Comparison of ENCODE assay signal across 1 cellular context in genomic region chr1:77683142-77683835, GRCh38.
A peak's percentile ranks its signal among the peaks of the same experiment; 100 is the strongest.
TF ChIP-seq lines count a peak whose summit lies in the region.

No MANE protein-coding gene starts in this region.

TF ChIP-seq in HepG2, 621 proteins besides CTCF, POLR2A, EP300 and RAD21 (continued from another document and continues in another):
- TF ChIP-seq ZNF687 (CRISPR knock-in tag; IDR thresholded peaks at IDR 0.05): peak; percentile 92
- TF ChIP-seq CBFB (CRISPR knock-in tag; IDR thresholded peaks at IDR 0.05): peak; percentile 90
- no peak for TF ChIP-seq GTF3A (CRISPR knock-in tag; conservative IDR thresholded peaks at IDR 0.05)
- peak; percentile 51; the same call in 1 of the 2 replicates for TF ChIP-seq HCFC1 (IDR thresholded peaks at IDR 0.05; ENCODE audit: low read depth, low read length)
- TF ChIP-seq ZNF891 (CRISPR knock-in tag; IDR thresholded peaks at IDR 0.05): no peak
- TF ChIP-seq KDM3A (CRISPR knock-in tag; IDR thresholded peaks at IDR 0.05; ENCODE audit: low read depth): peak; percentile 64; the same call in 1 of the 2 replicates
- peak; percentile 14; the same call in 1 of the 2 replicates for TF ChIP-seq SIN3A (IDR thresholded peaks at IDR 0.05; ENCODE audit: borderline replicate concordance, low read depth, low read length)
- TF ChIP-seq SP5 (CRISPR knock-in tag; IDR thresholded peaks at IDR 0.05; ENCODE audit: borderline replicate concordance, low read depth): 0 out of 2 replicates have a peak, but pooled peaks have one; percentile 15
- 0 out of 2 replicates have a peak, but pooled peaks have one; percentile 47 for TF ChIP-seq MXD1 (CRISPR knock-in tag; IDR thresholded peaks at IDR 0.05)
- TF ChIP-seq PCBP2 (optimal IDR thresholded peaks at IDR 0.05; ENCODE audit: low read depth, low read length, poor library complexity, severe bottlenecking): no peak
- TF ChIP-seq ZNF180 (CRISPR knock-in tag; IDR thresholded peaks at IDR 0.05; ENCODE audit: borderline replicate concordance, low read depth): no peak
- peak; percentile 53 for TF ChIP-seq TAF1 (CRISPR knock-in tag; IDR thresholded peaks at IDR 0.05)
- TF ChIP-seq POLR2AphosphoS2 (IDR thresholded peaks at IDR 0.05; ENCODE audit: low read depth, low read length): no peak
- no peak for TF ChIP-seq ZFP36L1 (CRISPR knock-in tag; IDR thresholded peaks at IDR 0.05)
- TF ChIP-seq PHF21A (CRISPR knock-in tag; IDR thresholded peaks at IDR 0.05): 0 out of 2 replicates have a peak, but pooled peaks have one; percentile 34
- TF ChIP-seq ATRX (CRISPR knock-in tag; IDR thresholded peaks at IDR 0.05; ENCODE audit: borderline replicate concordance): no peak
- TF ChIP-seq ZSCAN29 (CRISPR knock-in tag; conservative IDR thresholded peaks at IDR 0.05): no peak
- TF ChIP-seq REPIN1 (CRISPR knock-in tag; IDR thresholded peaks at IDR 0.05; ENCODE audit: borderline replicate concordance, low read depth): no peak
- no peak for TF ChIP-seq SETDB1 (CRISPR knock-in tag; IDR thresholded peaks at IDR 0.05; ENCODE audit: borderline replicate concordance)
- TF ChIP-seq ZNF451 (CRISPR knock-in tag; IDR thresholded peaks at IDR 0.05): peak; percentile 51; the same call in 1 of the 2 replicates
- TF ChIP-seq POLR2AphosphoS5 (IDR thresholded peaks at IDR 0.05; ENCODE audit: low read depth, low read length): peak; percentile 73
- peak; percentile 44; the same call in 1 of the 2 replicates for TF ChIP-seq SP2 (CRISPR knock-in tag; IDR thresholded peaks at IDR 0.05)
- 0 out of 2 replicates have a peak, but pooled peaks have one; percentile 14 for TF ChIP-seq WIZ (CRISPR knock-in tag; IDR thresholded peaks at IDR 0.05)
- no peak for TF ChIP-seq ZNF446 (CRISPR knock-in tag; IDR thresholded peaks at IDR 0.05)
- peak; percentile 36; the same call in 1 of the 2 replicates for TF ChIP-seq ZSCAN31 (CRISPR knock-in tag; IDR thresholded peaks at IDR 0.05; ENCODE audit: low read depth)
- TF ChIP-seq ZNF34 (CRISPR knock-in tag; IDR thresholded peaks at IDR 0.05; ENCODE audit: borderline replicate concordance): no peak
- TF ChIP-seq ZNF292 (CRISPR knock-in tag; IDR thresholded peaks at IDR 0.05; ENCODE audit: borderline replicate concordance, low read depth): 0 out of 2 replicates have a peak, but pooled peaks have one; percentile 16
- TF ChIP-seq ASH2L (IDR thresholded peaks at IDR 0.05; ENCODE audit: insufficient read length, low read depth, low read length): peak; percentile 75
- TF ChIP-seq, protein P1, sequence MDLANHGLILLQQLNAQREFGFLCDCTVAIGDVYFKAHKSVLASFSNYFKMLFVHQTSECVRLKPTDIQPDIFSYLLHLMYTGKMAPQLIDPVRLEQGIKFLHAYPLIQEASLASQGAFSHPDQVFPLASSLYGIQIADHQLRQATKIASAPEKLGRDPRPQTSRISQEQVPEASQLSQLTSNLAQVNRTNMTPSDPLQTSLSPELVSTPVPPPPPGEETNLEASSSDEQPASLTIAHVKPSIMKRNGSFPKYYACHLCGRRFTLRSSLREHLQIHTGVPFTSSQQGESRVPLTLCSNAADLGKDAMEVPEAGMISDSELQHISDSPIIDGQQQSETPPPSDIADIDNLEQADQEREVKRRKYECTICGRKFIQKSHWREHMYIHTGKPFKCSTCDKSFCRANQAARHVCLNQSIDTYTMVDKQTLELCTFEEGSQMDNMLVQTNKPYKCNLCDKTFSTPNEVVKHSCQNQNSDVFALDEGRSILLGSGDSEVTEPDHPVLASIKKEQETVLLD (CRISPR knock-in tag; IDR thresholded peaks at IDR 0.05; ENCODE audit: low read depth): peak; percentile 78
- no peak for TF ChIP-seq TEAD3 (CRISPR knock-in tag; optimal IDR thresholded peaks at IDR 0.05; ENCODE audit: borderline replicate concordance)
- TF ChIP-seq SALL1 (CRISPR knock-in tag; IDR thresholded peaks at IDR 0.05): peak; percentile 68; the same call in 1 of the 2 replicates
- peak; percentile 76; the same call in 1 of the 2 replicates for TF ChIP-seq ZNF839 (CRISPR knock-in tag; IDR thresholded peaks at IDR 0.05; ENCODE audit: borderline replicate concordance)
- TF ChIP-seq ETV6 (CRISPR knock-in tag; conservative IDR thresholded peaks at IDR 0.05): peak; percentile 88
- TF ChIP-seq ZNF10 (CRISPR knock-in tag; IDR thresholded peaks at IDR 0.05; ENCODE audit: borderline replicate concordance, low read depth): no peak
- TF ChIP-seq ZNF18 (CRISPR knock-in tag; IDR thresholded peaks at IDR 0.05; ENCODE audit: insufficient replicate concordance): no peak
- TF ChIP-seq MIXL1 (CRISPR knock-in tag; IDR thresholded peaks at IDR 0.05): no peak
- TF ChIP-seq RCOR2 (CRISPR knock-in tag; IDR thresholded peaks at IDR 0.05): no peak
- no peak for TF ChIP-seq MEF2D (CRISPR knock-in tag; IDR thresholded peaks at IDR 0.05)
- TF ChIP-seq ERF (CRISPR knock-in tag; IDR thresholded peaks at IDR 0.05): peak; percentile 54; the same call in 1 of the 2 replicates
- TF ChIP-seq MIER3 (CRISPR knock-in tag; IDR thresholded peaks at IDR 0.05; ENCODE audit: borderline replicate concordance): no peak
- no peak for TF ChIP-seq CHD4 (IDR thresholded peaks at IDR 0.05; ENCODE audit: borderline replicate concordance, low read length)
- 0 out of 2 replicates have a peak, but pooled peaks have one; percentile 15 for TF ChIP-seq IKZF5 (CRISPR knock-in tag; IDR thresholded peaks at IDR 0.05)
- TF ChIP-seq, protein P2, sequence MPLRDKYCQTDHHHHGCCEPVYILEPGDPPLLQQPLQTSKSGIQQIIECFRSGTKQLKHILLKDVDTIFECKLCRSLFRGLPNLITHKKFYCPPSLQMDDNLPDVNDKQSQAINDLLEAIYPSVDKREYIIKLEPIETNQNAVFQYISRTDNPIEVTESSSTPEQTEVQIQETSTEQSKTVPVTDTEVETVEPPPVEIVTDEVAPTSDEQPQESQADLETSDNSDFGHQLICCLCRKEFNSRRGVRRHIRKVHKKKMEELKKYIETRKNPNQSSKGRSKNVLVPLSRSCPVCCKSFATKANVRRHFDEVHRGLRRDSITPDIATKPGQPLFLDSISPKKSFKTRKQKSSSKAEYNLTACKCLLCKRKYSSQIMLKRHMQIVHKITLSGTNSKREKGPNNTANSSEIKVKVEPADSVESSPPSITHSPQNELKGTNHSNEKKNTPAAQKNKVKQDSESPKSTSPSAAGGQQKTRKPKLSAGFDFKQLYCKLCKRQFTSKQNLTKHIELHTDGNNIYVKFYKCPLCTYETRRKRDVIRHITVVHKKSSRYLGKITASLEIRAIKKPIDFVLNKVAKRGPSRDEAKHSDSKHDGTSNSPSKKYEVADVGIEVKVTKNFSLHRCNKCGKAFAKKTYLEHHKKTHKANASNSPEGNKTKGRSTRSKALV (CRISPR knock-in tag; IDR thresholded peaks at IDR 0.05): no peak; the same call in 1 of the 2 replicates
- no peak for TF ChIP-seq ZNF879 (CRISPR knock-in tag; IDR thresholded peaks at IDR 0.05)
- peak; percentile 92 for TF ChIP-seq TAF15 (IDR thresholded peaks at IDR 0.05; ENCODE audit: low read depth, low read length, poor library complexity, severe bottlenecking)
- TF ChIP-seq, protein P3, sequence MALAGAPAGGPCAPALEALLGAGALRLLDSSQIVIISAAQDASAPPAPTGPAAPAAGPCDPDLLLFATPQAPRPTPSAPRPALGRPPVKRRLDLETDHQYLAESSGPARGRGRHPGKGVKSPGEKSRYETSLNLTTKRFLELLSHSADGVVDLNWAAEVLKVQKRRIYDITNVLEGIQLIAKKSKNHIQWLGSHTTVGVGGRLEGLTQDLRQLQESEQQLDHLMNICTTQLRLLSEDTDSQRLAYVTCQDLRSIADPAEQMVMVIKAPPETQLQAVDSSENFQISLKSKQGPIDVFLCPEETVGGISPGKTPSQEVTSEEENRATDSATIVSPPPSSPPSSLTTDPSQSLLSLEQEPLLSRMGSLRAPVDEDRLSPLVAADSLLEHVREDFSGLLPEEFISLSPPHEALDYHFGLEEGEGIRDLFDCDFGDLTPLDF (CRISPR knock-in tag; IDR thresholded peaks at IDR 0.05): 0 out of 2 replicates have a peak, but pooled peaks have one; percentile 23
- no peak for TF ChIP-seq NRL (CRISPR knock-in tag; IDR thresholded peaks at IDR 0.05; ENCODE audit: borderline replicate concordance)
- TF ChIP-seq ZNF761 (CRISPR knock-in tag; conservative IDR thresholded peaks at IDR 0.05): no peak
- TF ChIP-seq FOXC1 (CRISPR knock-in tag; IDR thresholded peaks at IDR 0.05; ENCODE audit: borderline replicate concordance): peak; percentile 50; the same call in 1 of the 2 replicates
- no peak for TF ChIP-seq RNF219 (CRISPR knock-in tag; IDR thresholded peaks at IDR 0.05)
- TF ChIP-seq, protein P4, sequence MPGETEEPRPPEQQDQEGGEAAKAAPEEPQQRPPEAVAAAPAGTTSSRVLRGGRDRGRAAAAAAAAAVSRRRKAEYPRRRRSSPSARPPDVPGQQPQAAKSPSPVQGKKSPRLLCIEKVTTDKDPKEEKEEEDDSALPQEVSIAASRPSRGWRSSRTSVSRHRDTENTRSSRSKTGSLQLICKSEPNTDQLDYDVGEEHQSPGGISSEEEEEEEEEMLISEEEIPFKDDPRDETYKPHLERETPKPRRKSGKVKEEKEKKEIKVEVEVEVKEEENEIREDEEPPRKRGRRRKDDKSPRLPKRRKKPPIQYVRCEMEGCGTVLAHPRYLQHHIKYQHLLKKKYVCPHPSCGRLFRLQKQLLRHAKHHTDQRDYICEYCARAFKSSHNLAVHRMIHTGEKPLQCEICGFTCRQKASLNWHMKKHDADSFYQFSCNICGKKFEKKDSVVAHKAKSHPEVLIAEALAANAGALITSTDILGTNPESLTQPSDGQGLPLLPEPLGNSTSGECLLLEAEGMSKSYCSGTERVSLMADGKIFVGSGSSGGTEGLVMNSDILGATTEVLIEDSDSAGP (CRISPR knock-in tag; IDR thresholded peaks at IDR 0.05; ENCODE audit: borderline replicate concordance): peak; percentile 73
- TF ChIP-seq ZNF562 (CRISPR knock-in tag; IDR thresholded peaks at IDR 0.05; ENCODE audit: borderline replicate concordance): no peak
- no peak for TF ChIP-seq TSC22D2 (CRISPR knock-in tag; IDR thresholded peaks at IDR 0.05; ENCODE audit: borderline replicate concordance)
- peak; percentile 86 for TF ChIP-seq ETV5 (CRISPR knock-in tag; IDR thresholded peaks at IDR 0.05; ENCODE audit: borderline replicate concordance)
